In genomic region chr1:208257326-208257725, GRCh38 we compare ENCODE assay signal across 24 cellular contexts. TPM values are rescaled to one million over a fixed set of nuclear protein-coding genes. Genes with fewer than 3 reads are reported as not detected.
DNase-seq lines count a peak whose midpoint lies in the region; ATAC-seq, FAIRE-seq and TF ChIP-seq lines count a peak whose summit lies in the region.
"Had no signal": no experiment of that assay in that cellular context is flagged by ENCODE, and none has a peak within 500 bp of the region (broad histone marks: within the 10 kb centered on the region; RNA-seq: fewer than 3 reads in every experiment).

No MANE protein-coding gene starts in this region.

- H3K27ac ChIP-seq in H1 (ENCODE audit: low read depth, low read length) (no peak overlapping the region), upper lobe of right lung (no peak overlapping the region), Karpas-422 (ENCODE audit: low read length) (no peak overlapping the region)
- H3K27ac ChIP-seq: A549; BLaER1 treated with 17β-estradiol and CSF1 and Interleukin-3, amounts not matched to agents 10 nM and 100 nM had no signal

- H4K20me1 ChIP-seq in H1 (replicated peaks in 1 of 2; ENCODE audit: control insufficient read depth in 1 of 2, insufficient read depth in 2 of 2, low read length in 2 of 2): peaks cover 0 to 2% of the 10 kb centered on the region in 2 experiments
- no peaks in the 10 kb centered on the region for H4K20me1 ChIP-seq in Karpas-422 (ENCODE audit: insufficient read depth, low read depth, low read length)
- H4K20me1 ChIP-seq: BLaER1 treated with 17β-estradiol and CSF1 and Interleukin-3, amounts not matched to agents 10 nM and 100 nM had no signal

- H3K4me3 ChIP-seq in H7 (ENCODE audit: insufficient read depth, low read depth, low read length) (no peak overlapping the region), H1 (ENCODE audit: extremely low read depth in 1 of 4, insufficient read depth in 2 of 4, low read depth in 3 of 4, low read length in 4 of 4) (no peak overlapping the region), upper lobe of right lung (no peak overlapping the region), Karpas-422 (ENCODE audit: low read length) (no peak overlapping the region)
- H3K4me3 ChIP-seq: A549; BLaER1 treated with 17β-estradiol and CSF1 and Interleukin-3, amounts not matched to agents 10 nM and 100 nM had no signal

- H3K56ac ChIP-seq in H1 (replicated peaks; ENCODE audit: insufficient read length, low read depth, low read length): no peak overlapping the region

- H2BK5ac ChIP-seq in H1 (ENCODE audit: low read depth, low read length): no peak overlapping the region

- POLR2A ChIA-PET in H1 (lab: Charles Lee; ENCODE audit: partially characterized antibody): no interaction called here

- peak overlapping the region; percentile 48 for H3K27ac Mint-ChIP-seq in neural crest cell (ENCODE audit: unreplicated experiment)
- H3K27ac Mint-ChIP-seq: CD14-positive monocyte; CD4-positive, alpha-beta T cell; CD8-positive, alpha-beta memory T cell had no signal

- H3K4me2 ChIP-seq in H1 (ENCODE audit: insufficient read depth in 1 of 2, low read depth in 2 of 2, low read length in 2 of 2) (no peak overlapping the region), Karpas-422 (ENCODE audit: low read depth, low read length, poor library complexity, severe bottlenecking) (no peak overlapping the region)
- H3K4me2 ChIP-seq: A549; BLaER1 treated with 17β-estradiol and CSF1 and Interleukin-3, amounts not matched to agents 10 nM and 100 nM had no signal

- H2BK120ac ChIP-seq in H1 (replicated peaks; ENCODE audit: low read depth, low read length): no peak overlapping the region

- CTCF ChIA-PET in H1 (lab: Charles Lee; ENCODE audit: partially characterized antibody): interaction anchor here (0.7 to 3.5 kb wide), 4 partner anchors 12 to 400 kb away, joined by 3 to 20 read pairs (median 8); partner anchors contain the start of gene PLXNA2

- WGBS in H1 (ENCODE audit: extremely low coverage in 1 of 2, insufficient coverage in 1 of 2, insufficient read length in 1 of 2, insufficient replicate concordance in 2 of 2, low coverage in 1 of 2, low lambda C conversion rate in 2 of 2, missing lambda C conversion rate in 1 of 2), 2 experiments: 38% methylated on average over 4 of the region's 4 CpGs; no CpG with 5 or more reads in 1 of the 2 experiments

- H3K4me1 Mint-ChIP-seq in neural crest cell: peaks cover 32% of the 10 kb centered on the region
- H3K4me1 Mint-ChIP-seq: CD14-positive monocyte; CD8-positive, alpha-beta memory T cell had no signal

- no peak overlapping the region for H3K14ac ChIP-seq in H1 (ENCODE audit: insufficient read length)

- H4K5ac ChIP-seq in H1 (ENCODE audit: insufficient read length, low read depth, low read length): no peak overlapping the region

- H2BK15ac ChIP-seq in H1 (ENCODE audit: low read length): no peak overlapping the region

- H4K91ac ChIP-seq in H1 (replicated peaks; ENCODE audit: insufficient read length, low read length): no peak overlapping the region

- H2AFZ ChIP-seq in H1 (ENCODE audit: low read length) (no peak overlapping the region), Karpas-422 (ENCODE audit: low read length) (no peak overlapping the region)

- no peak for FAIRE-seq in H1 (lab: Jason Lieb, UNC)
- FAIRE-seq: A549, D721Med, GM12891, GM18507, H54 had no signal

- peaks cover 12% of the 10 kb centered on the region for H3K27me3 ChIP-seq in H7 (ENCODE audit: control insufficient read depth, insufficient read depth, low read length)
- H3K27me3 ChIP-seq in H1 (replicated peaks in 1 of 4; ENCODE audit: control insufficient read depth in 3 of 4, extremely low read depth in 1 of 4, insufficient read depth in 3 of 4, low read length in 3 of 4): peaks cover 4 to 21% (median 16%) of the 10 kb centered on the region in 4 experiments; a peak in 6 of 7 replicates
- no peaks in the 10 kb centered on the region for H3K27me3 ChIP-seq in upper lobe of right lung
- no peaks in the 10 kb centered on the region for H3K27me3 ChIP-seq in Karpas-422 (ENCODE audit: low read length)
- H3K27me3 ChIP-seq: BE2C; BLaER1 treated with 17β-estradiol and CSF1 and Interleukin-3, amounts not matched to agents 10 nM and 100 nM had no signal

- H3K23ac ChIP-seq in H1 (ENCODE audit: insufficient read length): no peak overlapping the region

- H3K9me3 ChIP-seq in H1 (ENCODE audit: insufficient read depth in 2 of 2, low read depth in 1 of 2, low read length in 1 of 2): no peaks in the 10 kb centered on the region
- H3K9me3 ChIP-seq in upper lobe of right lung: no peaks in the 10 kb centered on the region
- no peaks in the 10 kb centered on the region for H3K9me3 ChIP-seq in Karpas-422 (ENCODE audit: low read length)
- H3K9me3 ChIP-seq: BE2C had no signal

- no peak overlapping the region for H2BK20ac ChIP-seq in H1 (ENCODE audit: low read length)

- H3K23me2 ChIP-seq in H1 (ENCODE audit: low read depth, low read length): 0 out of 2 replicates have a peak, but pooled peaks cover under 1% of the 10 kb centered on the region

- TF ChIP-seq CTCF in H1 (IDR thresholded peaks at IDR 0.05; ENCODE audit: control extremely low read depth in 1 of 3, insufficient read depth in 1 of 3, low read depth in 1 of 3, low read length in 3 of 3): no peak
- no peak for TF ChIP-seq CTCF in neural crest cell (conservative IDR thresholded peaks at IDR 0.05)
- no peak for TF ChIP-seq CTCF in upper lobe of right lung (IDR thresholded peaks at IDR 0.05)

- no peak overlapping the region for H3K4me3 Mint-ChIP-seq in neural crest cell
- H3K4me3 Mint-ChIP-seq: CD14-positive monocyte; CD4-positive, alpha-beta T cell; CD8-positive, alpha-beta memory T cell had no signal

- no peak overlapping the region for H2BK12ac ChIP-seq in H1 (ENCODE audit: low read depth, low read length)

- H4K8ac ChIP-seq in H1 (ENCODE audit: extremely low read depth, insufficient read depth, low read length): no peak overlapping the region

- no peak for TF ChIP-seq EP300 in H1 (IDR thresholded peaks at IDR 0.05; ENCODE audit: borderline replicate concordance in 1 of 2, low read depth in 2 of 2, low read length in 2 of 2)

- no peaks in the 10 kb centered on the region for H3K79me1 ChIP-seq in H1 (ENCODE audit: low read depth, low read length)

- peak; percentile 17 for ATAC-seq in upper lobe of right lung
- ATAC-seq: A549 had no signal

- H3K9me3 Mint-ChIP-seq in neural crest cell: peaks cover 5% of the 10 kb centered on the region
- H3K9me3 Mint-ChIP-seq: CD4-positive, alpha-beta T cell had no signal

- H3K9ac ChIP-seq in H1 (replicated peaks in 1 of 4; ENCODE audit: extremely low read depth in 1 of 4, low read depth in 3 of 4, low read length in 3 of 4): no peak overlapping the region
- no peak overlapping the region for H3K9ac ChIP-seq in Karpas-422 (ENCODE audit: low read length)
- H3K9ac ChIP-seq: BLaER1 treated with 17β-estradiol and CSF1 and Interleukin-3, amounts not matched to agents 10 nM and 100 nM had no signal

- H3K36me3 Mint-ChIP-seq in neural crest cell (ENCODE audit: low read depth): no peaks in the 10 kb centered on the region
- H3K36me3 Mint-ChIP-seq: CD14-positive monocyte had no signal

- H3K27me3 Mint-ChIP-seq in neural crest cell (ENCODE audit: low read depth): peaks cover 7% of the 10 kb centered on the region

- TF ChIP-seq RAD21 in H1 (IDR thresholded peaks at IDR 0.05 in 1 of 2, conservative IDR thresholded peaks at IDR 0.05 in 1 of 2; ENCODE audit: low read depth in 2 of 2, low read length in 2 of 2): no peak

- H3K36me3 ChIP-seq in H7 (replicated peaks; ENCODE audit: control insufficient read depth, insufficient read depth, low read length) (no peaks in the 10 kb centered on the region), H1 (ENCODE audit: control insufficient read depth in 2 of 4, insufficient read depth in 4 of 4, low read length in 3 of 4) (no peaks in the 10 kb centered on the region), upper lobe of right lung (no peaks in the 10 kb centered on the region), Karpas-422 (ENCODE audit: insufficient read depth, low read length) (no peaks in the 10 kb centered on the region)
- H3K36me3 ChIP-seq: BE2C; BLaER1 treated with 17β-estradiol and CSF1 and Interleukin-3, amounts not matched to agents 10 nM and 100 nM had no signal

- H3K4me1 ChIP-seq in H1 (replicated peaks in 1 of 4; ENCODE audit: control insufficient read depth in 3 of 4, insufficient read depth in 4 of 4, low read length in 3 of 4) (peaks cover 0 to 11% (median 4%) of the 10 kb centered on the region in 4 experiments; a peak in 5 of 7 replicates), upper lobe of right lung (peaks cover 11% of the 10 kb centered on the region), Karpas-422 (ENCODE audit: low read length) (no peaks in the 10 kb centered on the region)
- H3K4me1 ChIP-seq: A549; BLaER1 treated with 17β-estradiol and CSF1 and Interleukin-3, amounts not matched to agents 10 nM and 100 nM had no signal

- H3K4ac ChIP-seq in H1 (replicated peaks; ENCODE audit: insufficient read length, low read depth, low read length): no peak overlapping the region

- DNase-seq in H7: peak; percentile 40
- no peak for DNase-seq in H1 (ENCODE audit: low read depth in 1 of 2, low spot score in 2 of 2)
- no peak for DNase-seq in neural crest cell (ENCODE audit: low read depth, low spot score)
- DNase-seq in upper lobe of right lung: no peak
- no peak for DNase-seq in Karpas-422
- DNase-seq in H4 (ENCODE audit: low spot score): no peak
- no peak for DNase-seq in stimulated activated CD4-positive, alpha-beta T cell treated with anti-CD3 and anti-CD28 coated beads, Interleukin-15, amount 100 ng/mL, for 24 hours
- DNase-seq: 8988T; ACHN; AML-193; BE2C; CD4-positive, alpha-beta T cell; CD8-positive, alpha-beta memory T cell; DMS 273 treated with DMSO at 0.1 percent for 48 hours; DMS79 treated with DMSO at 0.1 percent for 48 hours; GF-D8; HCEC 1CT had no signal

- H3K9me2 ChIP-seq in Karpas-422 (replicated peaks; ENCODE audit: insufficient read depth, low read length): no peaks in the 10 kb centered on the region

- no peak overlapping the region for H3K18ac ChIP-seq in H1 (ENCODE audit: extremely low read depth, low read length)

- H3K79me2 ChIP-seq in H1 (ENCODE audit: control insufficient read depth in 1 of 2, insufficient read depth in 2 of 2, low read length in 2 of 2): no peaks in the 10 kb centered on the region
- H3K79me2 ChIP-seq in Karpas-422 (ENCODE audit: low read length): no peaks in the 10 kb centered on the region

- TF ChIP-seq POLR2A in H1 (IDR thresholded peaks at IDR 0.05; ENCODE audit: control extremely low read depth in 1 of 2, low read depth in 2 of 2, low read length in 2 of 2): no peak

- intact Hi-C loops in upper lobe of right lung (cut with DNase I): no loop called here

- no peak overlapping the region for H2AK5ac ChIP-seq in H1 (ENCODE audit: low read depth, low read length)

RNA-seq across cellular contexts. Expression of gene PLXNA2, which starts 13.1 kb away (rescaled TPM):
- total RNA-seq in H7 (2014; rRNA removed; shearing (Covaris generic)): 1.8 and 5.3 TPM in 2 replicates
- 1.5 and 2.0 TPM in 2 replicates for total RNA-seq in H1 (2021; fragmentation: NEBNext Ultra II Directional; extraction: Animal tissue kit (Norgen Biotek cat#: 25700))
- 0.33 and 0.71 TPM in 2 replicates for polyA plus RNA-seq in H1 (2011; rRNA removed)
- polyA plus RNA-seq in H1 (2011; cell fraction: cytosol; rRNA removed): 0.47 TPM
- 1.8 TPM for polyA plus RNA-seq in H1 (2011; cell fraction: nucleus; rRNA removed)
- polyA plus RNA-seq in H1 (2012, experiment 1 of 2): 0.53 to 0.99 TPM (median 0.61 TPM) in 4 replicates
- 0.34 TPM for polyA plus RNA-seq in H1 (2012, experiment 2 of 2)
- 0.65 TPM for polyA plus RNA-seq in H1 (2013, experiment 1 of 2)
- polyA plus RNA-seq in H1 (2013, experiment 2 of 2): 0.48 TPM
- polyA minus RNA-seq in H1 (2011; rRNA and poly(A)+ RNA removed): 1.0 and 1.5 TPM in 2 replicates
- 0.44 TPM for polyA minus RNA-seq in H1 (2011; cell fraction: cytosol; rRNA and poly(A)+ RNA removed)
- polyA minus RNA-seq in H1 (2011; cell fraction: nucleus; rRNA and poly(A)+ RNA removed): 2.5 TPM
- 35.0 and 37.7 TPM in 2 replicates for total RNA-seq in neural crest cell
- total RNA-seq in upper lobe of right lung: 98.5 TPM
- not detected in 2 replicates for total RNA-seq in Karpas-422 (2014; rRNA removed; shearing (Covaris generic); ENCODE audit: low replicate concordance)
- total RNA-seq in H4 (2014; rRNA removed; shearing (Covaris generic)): 0.80 and 0.89 TPM in 2 replicates
